In the genomic region with DNA sequence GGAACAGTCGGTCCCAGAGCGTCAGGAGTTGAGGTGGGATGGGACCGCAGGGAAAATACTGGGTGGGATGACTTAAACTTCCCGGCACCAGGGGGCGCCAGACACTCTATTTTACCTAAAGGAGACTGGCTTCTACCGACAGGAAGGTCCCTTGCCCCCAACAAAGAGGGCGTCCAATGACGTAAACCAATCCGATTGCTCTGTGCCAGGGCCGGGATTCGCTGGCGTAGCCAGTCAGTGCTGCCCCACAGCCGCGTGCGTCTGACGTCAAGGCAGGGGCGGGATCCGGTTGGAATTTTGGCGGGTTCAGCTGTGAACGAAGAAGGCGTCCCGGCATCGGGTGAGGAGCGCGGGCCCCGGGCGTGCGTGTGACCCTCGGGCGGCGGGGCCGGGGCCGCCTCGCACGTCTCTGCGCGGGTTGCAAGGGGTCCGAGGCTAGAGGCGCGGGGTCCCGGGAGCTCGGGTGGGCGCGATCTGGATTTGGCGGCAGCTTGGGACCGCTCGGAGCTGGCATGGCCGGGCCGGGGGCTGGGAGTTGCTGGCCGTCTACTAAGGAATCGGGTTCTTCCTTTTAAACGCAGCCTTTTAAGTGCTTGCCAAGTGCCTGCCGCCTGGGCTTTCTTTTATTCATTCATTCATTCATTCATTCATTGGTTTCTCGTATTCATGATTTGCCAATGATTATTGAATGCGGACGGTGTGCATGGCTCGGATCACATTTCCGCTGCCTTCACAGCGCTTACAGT, we compare ENCODE assay signal across 8 cellular contexts. TPM values are rescaled to one million over a fixed set of nuclear protein-coding genes. Genes with fewer than 3 reads are reported as not detected.
DNase-seq lines count a peak whose midpoint lies in the region; ATAC-seq, FAIRE-seq and TF ChIP-seq lines count a peak whose summit lies in the region.

TSS of gene MCM10 (plus strand) at position 292 of the 746 bp plus-strand sequence. CDS start 2,645 bp downstream, outside the sequence.

- FAIRE-seq in bronchial epithelial cell (lab: Jason Lieb, UNC) = no peak

- peak; percentile 87 for TF ChIP-seq CTCF in VCaP (conservative IDR thresholded peaks at IDR 0.05)
- TF ChIP-seq CTCF in bronchial epithelial cell (IDR thresholded peaks at IDR 0.05; ENCODE audit: insufficient read depth, low read length, severe bottlenecking) = peak; percentile 86

- peak within 1 kb of the TSS; percentile 62; the same call in 1 of the 2 replicates for H3K27ac ChIP-seq in VCaP

- H3K36me3 ChIP-seq in bronchial epithelial cell (ENCODE audit: control insufficient read depth, insufficient read depth, low read length) = no peaks in the 10 kb centered on the region

- H3K27me3 ChIP-seq in bronchial epithelial cell (ENCODE audit: control insufficient read depth, insufficient read depth, low read length) = no peaks in the 10 kb centered on the region

- peak; percentile 99 for ATAC-seq in GM18873 (IDR thresholded peaks at IDR 0.05; ENCODE audit: low FRiP score, unreplicated experiment)
- ATAC-seq in HG03139 (IDR thresholded peaks at IDR 0.05; ENCODE audit: unreplicated experiment) = peak; percentile 99

- peak; percentile 99 for DNase-seq in AG08395 (ENCODE audit: low spot score)
- DNase-seq in NCI-H2196 treated with DMSO at 0.1 percent for 48 hours (lab: John Stamatoyannopoulos, UW; ENCODE audit: unreplicated experiment) = peak; percentile 77
- peak; percentile 97 for DNase-seq in bronchial epithelial cell (ENCODE audit: low read depth)
- peak; percentile 100 for DNase-seq in iPS-NIHi7 (ENCODE audit: extremely low spot score)
- peak; percentile 97 for DNase-seq in smooth muscle cell of the brain vasculature (ENCODE audit: low read depth, low spot score)

- H3K4me3 ChIP-seq in bronchial epithelial cell (ENCODE audit: low read depth, low read length) = peak within 1 kb of the TSS; percentile 56

RNA-seq across cellular contexts. Expression of gene MCM10, which starts in this region (rescaled TPM):
- total RNA-seq in bronchial epithelial cell = under 0.01 and 0.38 TPM in 2 replicates

Comparison
In these comparisons a context has a peak if more than half of its experiments do, and no peak if none do; other contexts are left out.
1. Peak in every context shown above with its lines: DNase-seq, ATAC-seq, H3K4me3 ChIP-seq and H3K27ac ChIP-seq.
2. Peak in DNase-seq and H3K4me3 ChIP-seq in bronchial epithelial cell; RNA of the gene not detected or under 1 TPM.